In the genomic region with DNA sequence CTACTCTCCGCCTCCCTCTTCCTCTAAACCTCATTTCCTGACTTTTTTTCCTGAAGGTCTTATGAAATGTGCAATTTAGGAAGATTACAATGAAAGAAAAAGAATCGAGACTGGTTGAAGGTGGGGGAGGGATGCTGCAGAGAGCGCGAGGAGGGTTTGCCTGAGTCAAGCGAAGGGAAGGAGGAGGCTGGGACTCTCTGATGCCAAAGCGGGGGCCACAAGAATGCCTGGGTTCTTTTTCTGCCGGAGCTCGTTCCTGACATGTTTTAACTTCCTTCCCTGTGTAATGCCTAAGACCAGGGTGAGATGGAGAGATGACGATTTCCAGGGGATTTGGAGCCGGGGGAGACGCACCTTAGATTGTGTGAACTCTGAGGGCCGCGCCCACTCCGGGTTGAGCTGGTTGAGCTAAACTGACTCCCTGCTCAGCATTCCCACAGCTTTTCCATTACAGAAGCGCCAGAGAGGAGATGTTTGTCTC, we compare ENCODE assay signal across 11 cellular contexts.
A peak's percentile ranks its signal among the peaks of the same experiment; 100 is the strongest.
DNase-seq lines count a peak whose midpoint lies in the region; ATAC-seq and TF ChIP-seq lines count a peak whose summit lies in the region.
"Had no signal": no experiment of that assay in that cellular context is flagged by ENCODE, and none has a peak within 500 bp of the region (broad histone marks: within the 10 kb centered on the region; RNA-seq: fewer than 3 reads in every experiment).

No MANE protein-coding gene starts in this region.

- no peak overlapping the region for H3K9ac ChIP-seq in subcutaneous abdominal adipose tissue (ENCODE audit: low read length in 5 of 5)

- peak in 2 of 56 donors; percentile 5 to 6 for TF ChIP-seq CTCF in dorsolateral prefrontal cortex (IDR thresholded peaks at IDR 0.05 in 54 of 56, conservative IDR thresholded peaks at IDR 0.05 in 2 of 56; ENCODE audit: low read depth in 1 of 56, partially characterized antibody in 56 of 56)
- TF ChIP-seq CTCF in lung (IDR thresholded peaks at IDR 0.05; ENCODE audit: control extremely low read depth, extremely low read depth) = no peak

- no peaks in the 10 kb centered on the region for H3K9me3 ChIP-seq in lung (ENCODE audit: control insufficient read depth in 2 of 2, insufficient read depth in 1 of 2, low read length in 1 of 2)
- no peaks in the 10 kb centered on the region for H3K9me3 ChIP-seq in subcutaneous abdominal adipose tissue (ENCODE audit: control insufficient read depth in 5 of 5, low read length in 5 of 5)

- peak overlapping the region; percentile 86 to 100 (median 99) for H3K27ac ChIP-seq in dorsolateral prefrontal cortex
- H3K27ac ChIP-seq in lung (ENCODE audit: low read depth in 1 of 2, low read length in 1 of 2) = peak overlapping the region in 1 of 2 donors; percentile 54
- H3K27ac ChIP-seq in subcutaneous abdominal adipose tissue (ENCODE audit: low read depth, low read length) = no peak overlapping the region
- H3K27ac ChIP-seq: HL-60, RWPE1 had no signal

- peak; percentile 80 for DNase-seq in NCI-H1092 (lab: John Stamatoyannopoulos, UW)
- DNase-seq in dorsolateral prefrontal cortex = peak in 9 of 10 donors; percentile 33 to 71 (median 55)
- no peak for DNase-seq in lung (ENCODE audit: low spot score)
- no peak for DNase-seq in NCI-H1105 (lab: John Stamatoyannopoulos, UW)
- DNase-seq in AML-193 (lab: John Stamatoyannopoulos, UW) = no peak
- DNase-seq: activated naive CD8-positive, alpha-beta T cell treated with anti-CD3 and anti-CD28 coated beads, Interleukin-2, amount 10 ng/mL, durations not matched to agents 7 days and 5 days had no signal

- peak; percentile 21 for ATAC-seq in lung (ENCODE audit: insufficient read depth, low FRiP score)
- no peak for ATAC-seq in stimulated activated memory B cell treated with anti-CD40 and anti-IgM and Interleukin-4, amounts not matched to agents 10 μg/mL and 1 μg/mL and 100 μg/mL, for 72 hours
- ATAC-seq in HG03097 (IDR thresholded peaks at IDR 0.05; ENCODE audit: low FRiP score, unreplicated experiment) = no peak

- peaks cover 7% of the 10 kb centered on the region for H3K9me3 Mint-ChIP-seq in stimulated activated memory B cell treated with anti-CD40 and anti-IgM and Interleukin-4, amounts not matched to agents 10 μg/mL and 1 μg/mL and 100 μg/mL, for 72 hours
- H3K9me3 Mint-ChIP-seq: activated naive CD8-positive, alpha-beta T cell treated with anti-CD3 and anti-CD28 coated beads, Interleukin-2, amount 10 ng/mL, durations not matched to agents 7 days and 5 days had no signal

- intact Hi-C loops in dorsolateral prefrontal cortex (cut with DNase I) = loop anchor here (2.0 to 10.0 kb wide), 7 partner anchors 26 to 490 kb away; no protein-coding TSS in a partner anchor

- peaks cover 40% of the 10 kb centered on the region for H3K27me3 Mint-ChIP-seq in stimulated activated memory B cell treated with anti-CD40 and anti-IgM and Interleukin-4, amounts not matched to agents 10 μg/mL and 1 μg/mL and 100 μg/mL, for 72 hours

- H3K4me3 ChIP-seq in dorsolateral prefrontal cortex (peak overlapping the region; percentile 46 to 94 (median 66)), lung (no peak overlapping the region), subcutaneous abdominal adipose tissue (ENCODE audit: low read depth in 1 of 5, low read length in 5 of 5) (peak overlapping the region in 4 of 5 donors; percentile 50 to 65 (median 57))

- H3K4me3 Mint-ChIP-seq in stimulated activated memory B cell treated with anti-CD40 and anti-IgM and Interleukin-4, amounts not matched to agents 10 μg/mL and 1 μg/mL and 100 μg/mL, for 72 hours = no peak overlapping the region
- H3K4me3 Mint-ChIP-seq: activated naive CD8-positive, alpha-beta T cell treated with anti-CD3 and anti-CD28 coated beads, Interleukin-2, amount 10 ng/mL, durations not matched to agents 7 days and 5 days had no signal

- H3K4me1 Mint-ChIP-seq in stimulated activated memory B cell treated with anti-CD40 and anti-IgM and Interleukin-4, amounts not matched to agents 10 μg/mL and 1 μg/mL and 100 μg/mL, for 72 hours = no peaks in the 10 kb centered on the region
- H3K4me1 Mint-ChIP-seq: activated naive CD8-positive, alpha-beta T cell treated with anti-CD3 and anti-CD28 coated beads, Interleukin-2, amount 10 ng/mL, durations not matched to agents 7 days and 5 days had no signal

- 39 to 47% methylated on average over 15 of the region's 15 CpGs for WGBS in lung, 2 donors

- no peaks in the 10 kb centered on the region for H3K27me3 ChIP-seq in dorsolateral prefrontal cortex
- H3K27me3 ChIP-seq in lung (ENCODE audit: control insufficient read depth, insufficient read depth) = no peaks in the 10 kb centered on the region
- peaks cover 4 to 10% (median 5%) of the 10 kb centered on the region in 5 donors for H3K27me3 ChIP-seq in subcutaneous abdominal adipose tissue (ENCODE audit: control insufficient read depth in 5 of 5, insufficient read depth in 4 of 5, low read length in 5 of 5)

- no peak overlapping the region for H3K27ac Mint-ChIP-seq in stimulated activated memory B cell treated with anti-CD40 and anti-IgM and Interleukin-4, amounts not matched to agents 10 μg/mL and 1 μg/mL and 100 μg/mL, for 72 hours
- H3K27ac Mint-ChIP-seq: activated naive CD8-positive, alpha-beta T cell treated with anti-CD3 and anti-CD28 coated beads, Interleukin-2, amount 10 ng/mL, durations not matched to agents 7 days and 5 days had no signal

- H3K36me3 ChIP-seq in lung (ENCODE audit: control insufficient read depth in 2 of 2, insufficient read depth in 2 of 2, low read length in 2 of 2) (no peaks in the 10 kb centered on the region), subcutaneous abdominal adipose tissue (ENCODE audit: control insufficient read depth in 5 of 5, insufficient read depth in 5 of 5, low read length in 5 of 5) (no peaks in the 10 kb centered on the region)

- H3K4me1 ChIP-seq in lung (ENCODE audit: control insufficient read depth in 2 of 2, insufficient read depth in 2 of 2, low read length in 2 of 2) = no peaks in the 10 kb centered on the region
- H3K4me1 ChIP-seq in subcutaneous abdominal adipose tissue (ENCODE audit: control insufficient read depth in 5 of 5, insufficient read depth in 5 of 5, low read length in 5 of 5) = peaks cover 0 to 16% (median 14%) of the 10 kb centered on the region in 5 donors

- no peaks in the 10 kb centered on the region for H3K36me3 Mint-ChIP-seq in stimulated activated memory B cell treated with anti-CD40 and anti-IgM and Interleukin-4, amounts not matched to agents 10 μg/mL and 1 μg/mL and 100 μg/mL, for 72 hours
- H3K36me3 Mint-ChIP-seq: activated naive CD8-positive, alpha-beta T cell treated with anti-CD3 and anti-CD28 coated beads, Interleukin-2, amount 10 ng/mL, durations not matched to agents 7 days and 5 days had no signal

Comparison
In these comparisons a context has a peak if more than half of its experiments do, and no peak if none do; other contexts are left out.
1. DNase-seq: peak in NCI-H1092 (single experiment) and dorsolateral prefrontal cortex (9 of 10); none in lung (single experiment), NCI-H1105 (single experiment) and AML-193 (0 of 2).